17 cellular contexts compared by ENCODE assay signal in the genomic region with DNA sequence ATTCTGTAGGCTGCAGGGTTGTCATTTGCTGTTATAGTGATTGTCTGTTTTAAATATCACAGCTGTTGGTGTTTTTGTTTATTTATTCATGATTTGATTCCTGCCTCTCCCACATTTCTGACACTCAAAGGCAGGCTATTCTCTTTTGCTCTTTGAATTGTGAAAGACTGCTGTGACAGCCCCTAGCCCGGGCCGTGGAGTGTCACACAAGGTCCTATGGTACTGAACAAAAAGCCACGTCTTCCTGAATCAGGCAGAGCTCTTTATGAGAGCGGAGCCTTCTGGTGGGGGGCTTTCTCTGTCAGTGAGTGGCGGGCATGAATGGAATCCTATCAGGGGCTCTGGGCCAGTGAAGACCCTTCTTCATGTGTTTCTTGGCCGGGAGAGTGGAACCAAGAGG.
"Had no signal": no experiment of that assay in that cellular context is flagged by ENCODE, and none has a peak within 500 bp of the region (broad histone marks: within the 10 kb centered on the region; RNA-seq: fewer than 3 reads in every experiment).

No MANE protein-coding gene starts in this region.

- H3K4me3 ChIP-seq: esophagus squamous epithelium, right atrium auricular region, skin epidermis, transverse colon had no signal

- H3K4me1 Mint-ChIP-seq: activated CD8-positive, alpha-beta memory T cell treated with anti-CD3 and anti-CD28 coated beads, Interleukin-2, amount 10 ng/mL, durations not matched to agents 7 days and 5 days; activated naive CD4-positive, alpha-beta T cell treated with anti-CD3 and anti-CD28 coated beads, Interleukin-2, amount 10 ng/mL, durations not matched to agents 7 days and 5 days had no signal

- DNase-seq: activated CD4-positive, alpha-beta T cell treated with anti-CD3 and anti-CD28 coated beads for 1 hour; activated CD4-positive, alpha-beta T cell treated with anti-CD3 and anti-CD28 coated beads, Interleukin-2, amount 50 U/mL, for 4 hours; activated CD8-positive, alpha-beta memory T cell treated with anti-CD3 and anti-CD28 coated beads, Interleukin-2, amount 10 ng/mL, durations not matched to agents 7 days and 5 days; activated naive CD4-positive, alpha-beta T cell treated with anti-CD3 and anti-CD28 coated beads, Interleukin-2, amount 10 ng/mL, durations not matched to agents 7 days and 5 days; activated T-cell treated with anti-CD3 and anti-CD28 coated beads, Interleukin-2, amount 50 U/mL, for 24 hours; esophagus squamous epithelium; nephron progenitor cell; SK-N-SH; stimulated activated CD4-positive, alpha-beta T cell treated with anti-CD3 and anti-CD28 coated beads, Interleukin-15, amount 100 ng/mL, for 24 hours; stimulated activated CD4-positive, alpha-beta T cell treated with anti-CD3 and anti-CD28 coated beads, Interleukin-4, amount 100 ng/mL, for 24 hours; stimulated activated naive CD4-positive, alpha-beta T cell; T-helper 1 cell; T1000; transverse colon had no signal

- H3K27ac Mint-ChIP-seq: activated CD8-positive, alpha-beta memory T cell treated with anti-CD3 and anti-CD28 coated beads, Interleukin-2, amount 10 ng/mL, durations not matched to agents 7 days and 5 days; activated naive CD4-positive, alpha-beta T cell treated with anti-CD3 and anti-CD28 coated beads, Interleukin-2, amount 10 ng/mL, durations not matched to agents 7 days and 5 days; activated T-cell treated with anti-CD3 and anti-CD28 coated beads, Interleukin-2, amount 50 U/mL, for 24 hours; nephron progenitor cell had no signal

- H3K36me3 Mint-ChIP-seq: activated CD8-positive, alpha-beta memory T cell treated with anti-CD3 and anti-CD28 coated beads, Interleukin-2, amount 10 ng/mL, durations not matched to agents 7 days and 5 days; activated naive CD4-positive, alpha-beta T cell treated with anti-CD3 and anti-CD28 coated beads, Interleukin-2, amount 10 ng/mL, durations not matched to agents 7 days and 5 days had no signal

- H3K4me3 Mint-ChIP-seq: activated CD8-positive, alpha-beta memory T cell treated with anti-CD3 and anti-CD28 coated beads, Interleukin-2, amount 10 ng/mL, durations not matched to agents 7 days and 5 days; activated naive CD4-positive, alpha-beta T cell treated with anti-CD3 and anti-CD28 coated beads, Interleukin-2, amount 10 ng/mL, durations not matched to agents 7 days and 5 days; activated T-cell treated with anti-CD3 and anti-CD28 coated beads, Interleukin-2, amount 50 U/mL, for 24 hours; nephron progenitor cell had no signal

- H3K36me3 ChIP-seq: esophagus squamous epithelium, right atrium auricular region, transverse colon had no signal

- H3K9me3 ChIP-seq: esophagus squamous epithelium, right atrium auricular region, SK-N-SH had no signal

- H3K4me1 ChIP-seq: esophagus squamous epithelium, right atrium auricular region, transverse colon had no signal

- H3K27me3 Mint-ChIP-seq: activated CD8-positive, alpha-beta memory T cell treated with anti-CD3 and anti-CD28 coated beads, Interleukin-2, amount 10 ng/mL, durations not matched to agents 7 days and 5 days; activated naive CD4-positive, alpha-beta T cell treated with anti-CD3 and anti-CD28 coated beads, Interleukin-2, amount 10 ng/mL, durations not matched to agents 7 days and 5 days; activated T-cell treated with anti-CD3 and anti-CD28 coated beads, Interleukin-2, amount 50 U/mL, for 24 hours had no signal

- H3K27me3 ChIP-seq: dorsolateral prefrontal cortex, esophagus squamous epithelium, right atrium auricular region, transverse colon had no signal

- H3K9me3 Mint-ChIP-seq: nephron progenitor cell had no signal

- ATAC-seq: activated CD8-positive, alpha-beta memory T cell treated with anti-CD3 and anti-CD28 coated beads, Interleukin-2, amount 10 ng/mL, durations not matched to agents 7 days and 5 days had no signal

- H3K27ac ChIP-seq: esophagus squamous epithelium, right atrium auricular region, skin epidermis, transverse colon had no signal
